ENCODE assay signal across 8 cellular contexts in the genomic region with DNA sequence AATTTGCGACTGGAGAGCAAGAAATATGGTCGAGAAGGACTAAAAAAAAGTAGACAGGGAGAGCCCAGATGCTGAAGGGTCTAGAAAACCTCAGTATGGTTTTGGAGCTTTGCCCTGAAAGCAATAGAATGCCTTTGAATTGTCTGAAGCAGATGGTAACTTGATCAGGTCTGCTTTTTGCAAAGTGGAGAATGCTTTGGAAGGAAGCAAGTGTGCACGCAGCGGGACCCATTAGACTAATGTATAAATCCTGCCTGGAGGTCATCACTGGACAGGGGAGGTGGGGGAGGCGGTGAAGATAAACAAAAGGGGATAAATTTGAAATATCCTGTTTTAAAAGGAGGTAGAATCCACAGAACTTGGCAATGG. TPM values are rescaled to one million over a fixed set of nuclear protein-coding genes. Genes with fewer than 3 reads are reported as not detected.
DNase-seq lines count a peak whose midpoint lies in the region; ATAC-seq and TF ChIP-seq lines count a peak whose summit lies in the region.

No MANE protein-coding gene starts in this region.

- peak overlapping the region; percentile 86 to 98 (median 94) for H3K4me3 Mint-ChIP-seq in naive thymus-derived CD4-positive, alpha-beta T cell

- no peak for ATAC-seq in naive thymus-derived CD4-positive, alpha-beta T cell
- ATAC-seq in HG02870 (IDR thresholded peaks at IDR 0.05; ENCODE audit: unreplicated experiment), result no peak

- H3K27ac Mint-ChIP-seq in naive thymus-derived CD4-positive, alpha-beta T cell, result peak overlapping the region; percentile 78 to 98 (median 95)

- H3K27ac ChIP-seq in coronary artery, result peak overlapping the region; percentile 78 to 85
- H3K27ac ChIP-seq in naive thymus-derived CD4-positive, alpha-beta T cell (ENCODE audit: low read depth, low read length), result peak overlapping the region; percentile 72

- H3K36me3 Mint-ChIP-seq in naive thymus-derived CD4-positive, alpha-beta T cell, result peaks cover 5 to 26% (median 10%) of the 10 kb centered on the region in 5 donors

- H3K27me3 Mint-ChIP-seq in naive thymus-derived CD4-positive, alpha-beta T cell, result no peaks in the 10 kb centered on the region

- H3K4me1 ChIP-seq in naive thymus-derived CD4-positive, alpha-beta T cell (ENCODE audit: control insufficient read depth in 2 of 2, insufficient read depth in 2 of 2, low read length in 2 of 2), result peaks cover 17 to 27% of the 10 kb centered on the region in 2 donors

- TF ChIP-seq CTCF in coronary artery (IDR thresholded peaks at IDR 0.05), result no peak

- POLR2A ChIA-PET in naive thymus-derived CD4-positive, alpha-beta T cell (lab: Charles Lee), result interaction anchor here (0.7 to 16.1 kb wide), 12 partner anchors 9 to 164 kb away, joined by 3 to 435 read pairs (median 3); partner anchors contain the start of genes C2CD2L, DPAGT1, NLRX1 and VPS11

- no peaks in the 10 kb centered on the region for H3K27me3 ChIP-seq in naive thymus-derived CD4-positive, alpha-beta T cell (ENCODE audit: control insufficient read depth in 2 of 2, insufficient read depth in 2 of 2, low read length in 2 of 2)

- no peaks in the 10 kb centered on the region for H3K9me3 Mint-ChIP-seq in naive thymus-derived CD4-positive, alpha-beta T cell

- DNase-seq in NCI-H2029 (lab: John Stamatoyannopoulos, UW) (peak; percentile 12), NCI-H2029 treated with DMSO at 0.1 percent for 48 hours (lab: John Stamatoyannopoulos, UW) (no peak), NCI-H446 treated with DMSO at 0.1 percent for 48 hours (lab: John Stamatoyannopoulos, UW) (peak; percentile 26), coronary artery (ENCODE audit: low spot score) (no peak), NOMO-1 treated with dmso at 0.1 percent for 144 hours (lab: John Stamatoyannopoulos, UW; ENCODE audit: unreplicated experiment) (no peak), NCI-H1694 treated with DMSO at 0.1 percent for 48 hours (lab: John Stamatoyannopoulos, UW) (no peak)
- peak in 1 of 9 donors; percentile 16 for DNase-seq in naive thymus-derived CD4-positive, alpha-beta T cell

- intact Hi-C loops in naive thymus-derived CD4-positive, alpha-beta T cell (cut with micrococcal nuclease), result loop anchor here (1.0 to 5.0 kb wide), 15 partner anchors 13 to 683 kb away; partner anchors contain the start of genes C2CD2L (in 2 of the 2), HYOU1 (in 2 of the 2), RPS25 (in 2 of the 2) and TRAPPC4 (in 2 of the 2)

- CTCF ChIA-PET in naive thymus-derived CD4-positive, alpha-beta T cell (lab: Charles Lee), result interaction anchor here (1.4 to 2.1 kb wide), 3 partner anchors 18 to 64 kb away, joined by 3 to 9 read pairs (median 6); partner anchors contain the start of gene DPAGT1

- H3K9me3 ChIP-seq in naive thymus-derived CD4-positive, alpha-beta T cell (ENCODE audit: control insufficient read depth in 2 of 3, low read length in 3 of 3), result no peaks in the 10 kb centered on the region

- H3K4me1 Mint-ChIP-seq in naive thymus-derived CD4-positive, alpha-beta T cell, result peaks cover 38 to 64% (median 55%) of the 10 kb centered on the region in 7 donors

- peaks cover 0 to 21% (median 4%) of the 10 kb centered on the region in 3 experiments for H3K36me3 ChIP-seq in naive thymus-derived CD4-positive, alpha-beta T cell (ENCODE audit: control insufficient read depth in 2 of 3, insufficient read depth in 3 of 3, low read length in 3 of 3)

- H3K4me3 ChIP-seq in coronary artery, result peak overlapping the region; percentile 81
- H3K4me3 ChIP-seq in naive thymus-derived CD4-positive, alpha-beta T cell (ENCODE audit: low read length), result peak overlapping the region; percentile 71

RNA-seq across cellular contexts. Expression of gene HINFP, which starts 0.8 kb away (rescaled TPM):
- total RNA-seq in naive thymus-derived CD4-positive, alpha-beta T cell, result 10 to 100 TPM; 30.7 to 79.7 (median 42.7) TPM
- 10 to 100 TPM; 14.7 to 24.1 TPM for polyA plus RNA-seq in naive thymus-derived CD4-positive, alpha-beta T cell

RNA-seq across cellular contexts. Expression of gene C2CD2L, which starts 13.5 kb away (rescaled TPM):
- total RNA-seq in naive thymus-derived CD4-positive, alpha-beta T cell, result 10 to 100 TPM; 24.7 to 40.7 (median 36.1) TPM
- 10 to 100 TPM in 1 of 2 donors, 1 to 10 TPM in 1; 2.7 to 10.2 TPM for polyA plus RNA-seq in naive thymus-derived CD4-positive, alpha-beta T cell

RNA-seq across cellular contexts. Expression of gene DPAGT1, which starts 19.0 kb away (rescaled TPM):
- 10 to 100 TPM; 21.9 to 63.9 (median 37.9) TPM for total RNA-seq in naive thymus-derived CD4-positive, alpha-beta T cell
- 10 to 100 TPM; 25.0 to 32.6 TPM for polyA plus RNA-seq in naive thymus-derived CD4-positive, alpha-beta T cell

RNA-seq across cellular contexts. Expression of gene ABCG4, which starts 28.2 kb away (rescaled TPM):
- total RNA-seq in naive thymus-derived CD4-positive, alpha-beta T cell, result under 1 TPM in 1 of 5 experiments, not detected in 4; 0.13 TPM
- not detected for polyA plus RNA-seq in naive thymus-derived CD4-positive, alpha-beta T cell

RNA-seq across cellular contexts. Expression of gene HMBS, which starts 35.9 kb away (rescaled TPM):
- 10 to 100 TPM in 1 of 5 experiments, 1 to 10 TPM in 4; 6.7 to 25.4 (median 7.7) TPM for total RNA-seq in naive thymus-derived CD4-positive, alpha-beta T cell
- 10 to 100 TPM; 20.8 to 25.3 TPM for polyA plus RNA-seq in naive thymus-derived CD4-positive, alpha-beta T cell

Comparison
In these comparisons a context has a peak if more than half of its experiments do, and no peak if none do; other contexts are left out.
1. DNase-seq: peak in NCI-H2029 (single experiment) and NCI-H446 treated with DMSO at 0.1 percent for 48 hours (single experiment); none in NCI-H2029 treated with DMSO at 0.1 percent for 48 hours (single experiment), coronary artery (single experiment), NOMO-1 treated with dmso at 0.1 percent for 144 hours (single experiment) and NCI-H1694 treated with DMSO at 0.1 percent for 48 hours (single experiment).